Comparison of ENCODE assay signal across 1 cellular context in genomic region chr4:4849106-4849505, GRCh38.
TF ChIP-seq lines count a peak whose summit lies in the region.

No MANE protein-coding gene starts in this region.

TF ChIP-seq in IMR-90, 13 proteins besides CTCF, POLR2A, EP300 and RAD21 (continued from another document):
- TF ChIP-seq ELK1 (IDR thresholded peaks at IDR 0.05; ENCODE audit: borderline replicate concordance, low read depth, low read length) (no peak), RCOR1 (IDR thresholded peaks at IDR 0.05; ENCODE audit: insufficient replicate concordance, low read length) (no peak), CHD1 (IDR thresholded peaks at IDR 0.05; ENCODE audit: low read depth, low read length) (no peak), NFE2L2 (IDR thresholded peaks at IDR 0.05; ENCODE audit: low read depth, low read length) (no peak), USF2 (IDR thresholded peaks at IDR 0.05; ENCODE audit: low read depth, low read length) (no peak)
